ENCODE assay signal across 10 cellular contexts in genomic region chr1:67013573-67013972, GRCh38. TPM values are rescaled to one million over a fixed set of nuclear protein-coding genes. Genes with fewer than 3 reads are reported as not detected.
DNase-seq lines count a peak whose midpoint lies in the region; FAIRE-seq and TF ChIP-seq lines count a peak whose summit lies in the region.
"Had no signal": no experiment of that assay in that cellular context is flagged by ENCODE, and none has a peak within 500 bp of the region (broad histone marks: within the 10 kb centered on the region; RNA-seq: fewer than 3 reads in every experiment).

No MANE protein-coding gene starts in this region.

- 53 to 85% (median 71%) methylated on average over 2 of the region's 2 CpGs for WGBS in spleen, 5 donors
- WGBS in adrenal gland, 4 donors, result 51 to 66% (median 57%) methylated on average over 2 of the region's 2 CpGs

- H3K27me3 ChIP-seq in SJCRH30 (no peaks in the 10 kb centered on the region), kidney epithelial cell (ENCODE audit: control insufficient read depth, insufficient read depth, low read length) (no peaks in the 10 kb centered on the region), spleen (replicated peaks in 1 of 7) (no peaks in the 10 kb centered on the region), adrenal gland (no peaks in the 10 kb centered on the region)

- no peak overlapping the region for H3K4me3 ChIP-seq in SJCRH30
- H3K4me3 ChIP-seq in kidney epithelial cell (ENCODE audit: low read depth, low read length), result no peak overlapping the region
- H3K4me3 ChIP-seq in spleen, result no peak overlapping the region
- H3K4me3 ChIP-seq in adrenal gland, result no peak overlapping the region
- H3K4me3 ChIP-seq: lower lobe of right lung had no signal

- FAIRE-seq in H54 (lab: Jason Lieb, UNC), result peak; percentile 83

- no peak for TF ChIP-seq CTCF in kidney epithelial cell (IDR thresholded peaks at IDR 0.05; ENCODE audit: insufficient read depth, low read length, poor library complexity, severe bottlenecking)
- no peak for TF ChIP-seq CTCF in spleen (IDR thresholded peaks at IDR 0.05 in 8 of 11, conservative IDR thresholded peaks at IDR 0.05 in 3 of 11)
- TF ChIP-seq CTCF in adrenal gland (IDR thresholded peaks at IDR 0.05), result no peak

- TF ChIP-seq POLR2A in H54 (IDR thresholded peaks at IDR 0.05; ENCODE audit: low read depth, low read length), result no peak
- TF ChIP-seq POLR2A in spleen (IDR thresholded peaks at IDR 0.05), result no peak
- TF ChIP-seq POLR2A in adrenal gland (IDR thresholded peaks at IDR 0.05), result no peak

- H3K9me3 ChIP-seq in SJCRH30 (replicated peaks) (no peaks in the 10 kb centered on the region), spleen (peaks cover 0 to 3% (median 0%) of the 10 kb centered on the region in 8 donors), adrenal gland (replicated peaks in 1 of 3) (no peaks in the 10 kb centered on the region)
- H3K9me3 ChIP-seq: lower lobe of right lung had no signal

- H3K4me1 ChIP-seq in SJCRH30, result peaks cover 10% of the 10 kb centered on the region; the same call in 1 of the 2 replicates
- H3K4me1 ChIP-seq in spleen, result no peaks in the 10 kb centered on the region
- H3K4me1 ChIP-seq in adrenal gland (replicated peaks in 1 of 2), result no peaks in the 10 kb centered on the region
- H3K4me1 ChIP-seq: lower lobe of right lung had no signal

- H3K36me3 ChIP-seq in SJCRH30 (peaks cover 38% of the 10 kb centered on the region), kidney epithelial cell (ENCODE audit: control insufficient read depth, insufficient read depth, low read length) (no peaks in the 10 kb centered on the region), spleen (peaks cover 0 to 66% (median 6%) of the 10 kb centered on the region in 6 donors), adrenal gland (replicated peaks in 1 of 2) (peaks cover 0 to 4% of the 10 kb centered on the region in 2 donors)

- peak overlapping the region; percentile 49 for H3K27ac ChIP-seq in SJCRH30
- no peak overlapping the region for H3K27ac ChIP-seq in spleen
- no peak overlapping the region for H3K27ac ChIP-seq in adrenal gland
- H3K27ac ChIP-seq: lower lobe of right lung had no signal

- peak; percentile 60 for DNase-seq in EH (ENCODE audit: low read depth)
- DNase-seq in H54 (ENCODE audit: insufficient read length, low spot score), result no peak
- peak; percentile 23 to 54 for DNase-seq in SJCRH30
- peak; percentile 9 for DNase-seq in kidney epithelial cell (ENCODE audit: low read depth)
- DNase-seq in stimulated activated CD4-positive, alpha-beta T cell treated with anti-CD3 and anti-CD28 coated beads, Interleukin-2, amount 100 ng/mL, for 24 hours, result no peak
- DNase-seq in spleen, result no peak
- no peak for DNase-seq in NK-92 (lab: John Stamatoyannopoulos, UW; ENCODE audit: unreplicated experiment)
- no peak for DNase-seq in adrenal gland
- DNase-seq: lower lobe of right lung; stimulated activated naive B cell treated with anti-CD40 and anti-IgM and Interleukin-4, amounts not matched to agents 10 μg/mL and 1 μg/mL and 100 μg/mL, for 72 hours had no signal

- intact Hi-C loops in spleen (cut with DNase I; ENCODE audit: low total_unique reads), result no loop called here
- intact Hi-C loops in adrenal gland (cut with DNase I), result no loop called here

RNA-seq across cellular contexts. Expression of gene SLC35D1, which starts 40.4 kb away (rescaled TPM):
- 18.7 and 19.6 TPM in 2 replicates for total RNA-seq in SJCRH30 (2014; rRNA removed; shearing (Covaris generic))
- total RNA-seq in kidney epithelial cell (6.9 and 8.1 TPM in 2 replicates), spleen (10 to 100 TPM in 1 of 7 donors, 1 to 10 TPM in 6; 7.7 to 11.5 (median 8.1) TPM), adrenal gland (10 to 100 TPM in 7 of 8 donors, 1 to 10 TPM in 1; 9.4 to 17.6 (median 13.7) TPM)
- polyA plus RNA-seq in spleen (1 to 10 TPM; 1.5 to 2.7 (median 2.3) TPM), adrenal gland (10 to 100 TPM in 1 of 3 donors, 1 to 10 TPM in 2; 1.9 to 15.7 (median 1.9) TPM)

Comparison
In these comparisons a context has a peak if more than half of its experiments do, and no peak if none do; other contexts are left out.
1. DNase-seq: peak in EH (single experiment), SJCRH30 (2 of 2) and kidney epithelial cell (single experiment); none in H54 (single experiment), stimulated activated CD4-positive, alpha-beta T cell treated with anti-CD3 and anti-CD28 coated beads, Interleukin-2, amount 100 ng/mL, for 24 hours (0 of 2), spleen (single experiment), NK-92 (single experiment) and adrenal gland (0 of 7).